ENCODE assay signal across 10 cellular contexts in genomic region chr16:68790130-68790761, GRCh38. TPM values are rescaled to one million over a fixed set of nuclear protein-coding genes. Genes with fewer than 3 reads are reported as not detected.
DNase-seq lines count a peak whose midpoint lies in the region; ATAC-seq and TF ChIP-seq lines count a peak whose summit lies in the region.
"Had no signal": no experiment of that assay in that cellular context is flagged by ENCODE, and none has a peak within 500 bp of the region (broad histone marks: within the 10 kb centered on the region; RNA-seq: fewer than 3 reads in every experiment).

No MANE protein-coding gene starts in this region.

- H3K4me3 ChIP-seq in HL-60 (replicated peaks; ENCODE audit: insufficient read depth, low read length): no peak overlapping the region
- no peak overlapping the region for H3K4me3 ChIP-seq in adipocyte (ENCODE audit: low read length)
- H3K4me3 ChIP-seq in stomach: no peak overlapping the region

- WGBS in stomach, 5 donors: 28 to 49% (median 44%) methylated on average over 9 of the region's 9 CpGs

- TF ChIP-seq POLR2A in stomach (IDR thresholded peaks at IDR 0.05): no peak

- TF ChIP-seq EP300 in stomach (IDR thresholded peaks at IDR 0.05): no peak

- no peak for ATAC-seq in Right ventricle myocardium superior (ENCODE audit: poor library complexity)
- no peak for ATAC-seq in GM18909 (IDR thresholded peaks at IDR 0.05; ENCODE audit: poor library complexity, unreplicated experiment)
- ATAC-seq in GM19324 (IDR thresholded peaks at IDR 0.05; ENCODE audit: low FRiP score, unreplicated experiment): no peak

- DNase-seq in HL-60 (ENCODE audit: low read depth in 1 of 2, low spot score in 1 of 2): peak; percentile 66 to 78
- peak; percentile 91 for DNase-seq in adipocyte (ENCODE audit: low read depth)
- DNase-seq in iPS-NIHi7 (ENCODE audit: extremely low spot score): peak; percentile 28
- peak; percentile 65 for DNase-seq in stomach
- DNase-seq in Right ventricle myocardium superior: no peak
- DNase-seq in cerebellar nuclear complex (lab: John Stamatoyannopoulos, UW): no peak
- DNase-seq: activated B cell treated with CpG ODN at 0.5 μM for 24 hours; stimulated activated CD4-positive, alpha-beta T cell treated with anti-CD3 and anti-CD28 coated beads, Interleukin-4, amount 100 ng/mL, for 24 hours had no signal

- TF ChIP-seq CTCF in HL-60 (IDR thresholded peaks at IDR 0.05; ENCODE audit: insufficient read depth, low read length): no peak
- no peak for TF ChIP-seq CTCF in stomach (IDR thresholded peaks at IDR 0.05)

- H3K9ac ChIP-seq in adipocyte (ENCODE audit: low read length): no peak overlapping the region

- H3K27me3 ChIP-seq in HL-60 (ENCODE audit: insufficient read depth, poor library complexity, severe bottlenecking) (no peaks in the 10 kb centered on the region), adipocyte (replicated peaks; ENCODE audit: control insufficient read depth, insufficient read depth, low read length) (peaks cover 3% of the 10 kb centered on the region), stomach (no peaks in the 10 kb centered on the region)

- intact Hi-C loops in stomach (cut with DNase I; ENCODE audit: low total_unique reads): loop anchor here (10.0 kb wide), 1 partner anchor 45 kb away; no protein-coding TSS in a partner anchor
- intact Hi-C loops in Right ventricle myocardium superior (cut with DNase I): no loop called here

- H3K9me3 ChIP-seq in adipocyte (ENCODE audit: control insufficient read depth, low read length): no peaks in the 10 kb centered on the region
- H3K9me3 ChIP-seq in stomach: no peaks in the 10 kb centered on the region

- H3K36me3 ChIP-seq in adipocyte (ENCODE audit: control insufficient read depth, insufficient read depth, low read length, severe bottlenecking) (no peaks in the 10 kb centered on the region), stomach (no peaks in the 10 kb centered on the region)

- H3K4me1 ChIP-seq in adipocyte (ENCODE audit: control insufficient read depth, insufficient read depth, low read length) (peaks cover 29% of the 10 kb centered on the region), stomach (peaks cover 40 to 71% (median 52%) of the 10 kb centered on the region in 4 donors)

- H3K27ac ChIP-seq in HL-60 (replicated peaks) (peak overlapping the region; percentile 83), stomach (peak overlapping the region; percentile 39 to 81 (median 73))

RNA-seq across cellular contexts. Expression of gene TANGO6, which starts 53.1 kb away (rescaled TPM):
- total RNA-seq in stomach (10 to 100 TPM in 4 of 5 donors, 1 to 10 TPM in 1; 9.7 to 32.7 (median 17.3) TPM), Right ventricle myocardium superior (8.4 TPM)
- polyA plus RNA-seq in stomach: 1 to 10 TPM; 2.2 to 9.9 (median 3.9) TPM

RNA-seq across cellular contexts. Expression of gene CDH1, which starts 53.2 kb away (rescaled TPM):
- 100 to 1,000 TPM; 104 to 567 (median 188) TPM for total RNA-seq in stomach
- 10 to 100 TPM; 15.0 to 63.3 (median 62.2) TPM for polyA plus RNA-seq in stomach
- not detected for total RNA-seq in Right ventricle myocardium superior

Comparison
In these comparisons a context has a peak if more than half of its experiments do, and no peak if none do; other contexts are left out.
1. DNase-seq: peak in HL-60 (2 of 2), adipocyte (single experiment), iPS-NIHi7 (single experiment) and stomach (single experiment); none in Right ventricle myocardium superior (single experiment) and cerebellar nuclear complex (0 of 2).
2. RNA of gene CDH1, which starts 53.2 kb away (total RNA-seq): 104 to 567 TPM in stomach; not detected in Right ventricle myocardium superior (single experiment); every median in the first group is over 100 times any median in the second.